Comparison of ENCODE assay signal across 15 cellular contexts in the genomic region with DNA sequence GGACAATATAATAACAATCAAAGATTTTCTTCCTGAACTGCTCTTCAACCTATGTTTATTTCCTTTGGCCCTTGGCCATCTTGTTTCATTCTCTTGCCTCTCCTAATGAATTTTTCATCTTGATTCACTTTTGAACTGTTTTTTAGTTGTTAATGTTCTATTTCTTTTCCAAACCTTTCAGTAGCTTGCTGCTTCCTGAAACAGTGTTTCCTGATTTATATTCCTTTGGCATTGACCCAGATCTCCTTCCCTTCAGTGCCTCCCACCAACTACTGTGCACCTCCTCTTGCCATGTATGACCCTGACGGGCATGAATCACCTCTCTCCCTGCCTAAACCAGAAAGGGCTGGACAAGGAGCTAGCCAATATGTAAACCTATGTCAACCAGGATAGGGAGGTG. TPM values are rescaled to one million over a fixed set of nuclear protein-coding genes. Genes with fewer than 3 reads are reported as not detected.
DNase-seq lines count a peak whose midpoint lies in the region; TF ChIP-seq lines count a peak whose summit lies in the region.
"Had no signal": no experiment of that assay in that cellular context is flagged by ENCODE, and none has a peak within 500 bp of the region (broad histone marks: within the 10 kb centered on the region; RNA-seq: fewer than 3 reads in every experiment).

No MANE protein-coding gene starts in this region.

- no peak overlapping the region for H3K4me3 Mint-ChIP-seq in mesothelial cell of epicardium
- H3K4me3 Mint-ChIP-seq: IgD-negative memory B cell, immature natural killer cell had no signal

- no peaks in the 10 kb centered on the region for H3K9me2 ChIP-seq in GM23248 (ENCODE audit: insufficient read depth)

- H3K36me3 Mint-ChIP-seq in mesothelial cell of epicardium = no peaks in the 10 kb centered on the region
- H3K36me3 Mint-ChIP-seq: IgD-negative memory B cell, immature natural killer cell had no signal

- no peak overlapping the region for H3K4me2 ChIP-seq in GM23248 (ENCODE audit: unreplicated experiment)

- no peaks in the 10 kb centered on the region for H3K9me3 Mint-ChIP-seq in mesothelial cell of epicardium
- H3K9me3 Mint-ChIP-seq: IgD-negative memory B cell, immature natural killer cell had no signal

- DNase-seq in GM23248 = peak; percentile 8
- DNase-seq in MG63 = peak; percentile 68
- peak; percentile 82 for DNase-seq in dermis blood vessel endothelial cell
- DNase-seq in mesothelial cell of epicardium (ENCODE audit: low spot score in 2 of 2, unreplicated experiment in 2 of 2) = no peak
- no peak for DNase-seq in stimulated activated CD4-positive, alpha-beta T cell treated with anti-CD3 and anti-CD28 coated beads, Interleukin-2, amount 100 ng/mL, for 24 hours
- DNase-seq in NCI-H1417 (lab: John Stamatoyannopoulos, UW) = no peak
- DNase-seq in DMS79 treated with DMSO at 0.1 percent for 48 hours (lab: John Stamatoyannopoulos, UW) = no peak
- no peak for DNase-seq in T-helper 1 cell
- DNase-seq: activated CD4-positive, CD25-positive, alpha-beta regulatory T cell treated with anti-CD3 and anti-CD28 coated beads, Interleukin-2, amount 50 U/mL, for 72 hours; activated effector memory CD4-positive, alpha-beta T cell treated with anti-CD3 and anti-CD28 coated beads, Interleukin-2, amount 50 U/mL, for 16 hours; effector memory CD4-positive, alpha-beta T cell; immature natural killer cell; NCI-H2107 had no signal

- H3K4me1 Mint-ChIP-seq in mesothelial cell of epicardium = peaks cover 57% of the 10 kb centered on the region
- H3K4me1 Mint-ChIP-seq: immature natural killer cell had no signal

- H2AFZ ChIP-seq in GM23248 = no peak overlapping the region

- no peaks in the 10 kb centered on the region for H3K79me2 ChIP-seq in GM23248 (ENCODE audit: insufficient read depth)

- no peaks in the 10 kb centered on the region for H3F3A ChIP-seq in GM23248 (ENCODE audit: insufficient read depth)

- H3K27ac Mint-ChIP-seq in mesothelial cell of epicardium = peak overlapping the region; percentile 77
- H3K27ac Mint-ChIP-seq: immature natural killer cell had no signal

- no peaks in the 10 kb centered on the region for H3K27me3 Mint-ChIP-seq in mesothelial cell of epicardium (ENCODE audit: low read depth)

- TF ChIP-seq CTCF in mesothelial cell of epicardium (IDR thresholded peaks at IDR 0.05; ENCODE audit: unreplicated experiment) = no peak

- no peak overlapping the region for H3K9ac ChIP-seq in GM23248

- H3K36me3 ChIP-seq in GM23248 (ENCODE audit: low read depth) = no peaks in the 10 kb centered on the region
- H3K36me3 ChIP-seq in MG63 = no peaks in the 10 kb centered on the region
- H3K36me3 ChIP-seq: thoracic aorta had no signal

- H3K4me3 ChIP-seq in GM23248 (no peak overlapping the region), MG63 (no peak overlapping the region)
- H3K4me3 ChIP-seq: thoracic aorta had no signal

- WGBS in GM23248 (ENCODE audit: low coverage in 1 of 2, low lambda C conversion rate in 2 of 2, missing lambda C conversion rate in 2 of 2), 2 experiments = 0 to 6% methylated on average over 1 of the region's 1 CpG

- H3K9me3 ChIP-seq in GM23248 (ENCODE audit: low read depth) = no peaks in the 10 kb centered on the region
- H3K9me3 ChIP-seq in MG63 = no peaks in the 10 kb centered on the region
- H3K9me3 ChIP-seq: thoracic aorta had no signal

- H3K4me1 ChIP-seq in GM23248 (ENCODE audit: insufficient read depth) = no peaks in the 10 kb centered on the region

- H3K27me3 ChIP-seq in GM23248 (replicated peaks; ENCODE audit: insufficient read depth) (peaks cover 28% of the 10 kb centered on the region; the same call in 1 of the 2 replicates), MG63 (no peaks in the 10 kb centered on the region)

- no peak overlapping the region for H3K27ac ChIP-seq in GM23248
- H3K27ac ChIP-seq: thoracic aorta had no signal

- in situ Hi-C loops in GM23248 (cut with MboI) = no loop called here

- H4K20me1 ChIP-seq in GM23248 (ENCODE audit: insufficient read depth) = no peaks in the 10 kb centered on the region

RNA-seq across cellular contexts. Expression of a gene that starts 25.6 kb away (rescaled TPM):
- total RNA-seq in GM23248 (2014; rRNA removed; shearing (Covaris generic)) = 2.7 and 3.1 TPM in 2 replicates
- 3.5 and 4.4 TPM in 2 replicates for polyA plus RNA-seq in GM23248 (2016; fragmentation: Nextera tagmentation; extraction: Ambion mirVana)
- total RNA-seq in MG63 (2014; rRNA removed; shearing (Covaris generic); ENCODE audit: low replicate concordance) = not detected in 2 replicates
- 4.4 and 11.6 TPM in 2 replicates for total RNA-seq in dermis blood vessel endothelial cell
- 23.9 to 33.3 TPM (median 30.3 TPM) in 3 replicates for total RNA-seq in mesothelial cell of epicardium
- polyA plus RNA-seq: IgD-negative memory B cell, immature natural killer cell had no signal

RNA-seq across cellular contexts. Expression of a gene that starts 57.5 kb away (rescaled TPM):
- 125 and 136 TPM in 2 replicates for total RNA-seq in GM23248 (2014; rRNA removed; shearing (Covaris generic))
- polyA plus RNA-seq in GM23248 (2016; fragmentation: Nextera tagmentation; extraction: Ambion mirVana) = 33.0 and 35.0 TPM in 2 replicates
- total RNA-seq in MG63 (2014; rRNA removed; shearing (Covaris generic); ENCODE audit: low replicate concordance) = 9.0 and 14.2 TPM in 2 replicates
- total RNA-seq in dermis blood vessel endothelial cell (41.9 and 48.8 TPM in 2 replicates), mesothelial cell of epicardium (63.3 to 65.7 TPM (median 65.5 TPM) in 3 replicates)

Comparison
In these comparisons a context has a peak if more than half of its experiments do, and no peak if none do; other contexts are left out.
1. DNase-seq: peak in GM23248 (single experiment), MG63 (single experiment) and dermis blood vessel endothelial cell (single experiment); none in mesothelial cell of epicardium (0 of 2), stimulated activated CD4-positive, alpha-beta T cell treated with anti-CD3 and anti-CD28 coated beads, Interleukin-2, amount 100 ng/mL, for 24 hours (0 of 2), NCI-H1417 (0 of 3), DMS79 treated with DMSO at 0.1 percent for 48 hours (single experiment) and T-helper 1 cell (0 of 5).